Comparison of ENCODE assay signal across 1 cellular context in genomic region chr2:241114836-241115235, GRCh38.
TF ChIP-seq lines count a peak whose summit lies in the region.

No MANE protein-coding gene starts in this region.

TF ChIP-seq in HepG2, 621 proteins besides CTCF, POLR2A, EP300 and RAD21:
- no peak for TF ChIP-seq SOX5 (CRISPR knock-in tag; IDR thresholded peaks at IDR 0.05; ENCODE audit: borderline replicate concordance)
- TF ChIP-seq KDM1A (CRISPR knock-in tag; IDR thresholded peaks at IDR 0.05) = no peak
- TF ChIP-seq JDP2 (CRISPR knock-in tag; IDR thresholded peaks at IDR 0.05; ENCODE audit: borderline replicate concordance) = no peak
- no peak for TF ChIP-seq ZNF430 (CRISPR knock-in tag; IDR thresholded peaks at IDR 0.05)
- no peak for TF ChIP-seq ZNF251 (CRISPR knock-in tag; IDR thresholded peaks at IDR 0.05)
- TF ChIP-seq JUND (CRISPR knock-in tag; IDR thresholded peaks at IDR 0.05) = no peak
- TF ChIP-seq, protein P1, sequence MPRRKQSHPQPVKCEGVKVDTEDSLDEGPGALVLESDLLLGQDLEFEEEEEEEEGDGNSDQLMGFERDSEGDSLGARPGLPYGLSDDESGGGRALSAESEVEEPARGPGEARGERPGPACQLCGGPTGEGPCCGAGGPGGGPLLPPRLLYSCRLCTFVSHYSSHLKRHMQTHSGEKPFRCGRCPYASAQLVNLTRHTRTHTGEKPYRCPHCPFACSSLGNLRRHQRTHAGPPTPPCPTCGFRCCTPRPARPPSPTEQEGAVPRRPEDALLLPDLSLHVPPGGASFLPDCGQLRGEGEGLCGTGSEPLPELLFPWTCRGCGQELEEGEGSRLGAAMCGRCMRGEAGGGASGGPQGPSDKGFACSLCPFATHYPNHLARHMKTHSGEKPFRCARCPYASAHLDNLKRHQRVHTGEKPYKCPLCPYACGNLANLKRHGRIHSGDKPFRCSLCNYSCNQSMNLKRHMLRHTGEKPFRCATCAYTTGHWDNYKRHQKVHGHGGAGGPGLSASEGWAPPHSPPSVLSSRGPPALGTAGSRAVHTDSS (CRISPR knock-in tag; conservative IDR thresholded peaks at IDR 0.05) = no peak
- no peak for TF ChIP-seq SETDB1 (CRISPR knock-in tag; IDR thresholded peaks at IDR 0.05; ENCODE audit: borderline replicate concordance)
